ENCODE assay signal across 4 cellular contexts in genomic region chr19:41666075-41666474, GRCh38.
TF ChIP-seq lines count a peak whose summit lies in the region.

No MANE protein-coding gene starts in this region.

TF ChIP-seq in A549, 52 proteins besides CTCF, POLR2A, EP300 and RAD21:
- TF ChIP-seq ZSCAN20 (CRISPR knock-in tag; IDR thresholded peaks at IDR 0.05) (no peak), PHF8 (IDR thresholded peaks at IDR 0.05; ENCODE audit: borderline replicate concordance, low read depth) (no peak), KDM5A (IDR thresholded peaks at IDR 0.05) (peak; percentile 82), USF2 (IDR thresholded peaks at IDR 0.05) (no peak), RARB (CRISPR knock-in tag; IDR thresholded peaks at IDR 0.05) (no peak), FOXS1 (CRISPR knock-in tag; IDR thresholded peaks at IDR 0.05) (no peak), RFX5 (IDR thresholded peaks at IDR 0.05) (no peak), FOSB (CRISPR knock-in tag; IDR thresholded peaks at IDR 0.05) (no peak), BHLHE40 (IDR thresholded peaks at IDR 0.05; ENCODE audit: low read depth, low read length) (no peak)
TF ChIP-seq in A549: peak in this region for 1.

TF ChIP-seq in HCT116, 20 proteins besides CTCF, POLR2A, EP300 and RAD21:
- no peak for TF ChIP-seq ZBTB33 (IDR thresholded peaks at IDR 0.05; ENCODE audit: extremely low read depth, insufficient replicate concordance, low read length)
- no peak for TF ChIP-seq ZNF274 (IDR thresholded peaks at IDR 0.05; ENCODE audit: low read depth, low read length)
- no peak for TF ChIP-seq POLR2AphosphoS5 (IDR thresholded peaks at IDR 0.05; ENCODE audit: low read depth, low read length)
- no peak for TF ChIP-seq EZH2phosphoT487 (IDR thresholded peaks at IDR 0.05; ENCODE audit: borderline replicate concordance)
- no peak for TF ChIP-seq SIN3A (IDR thresholded peaks at IDR 0.05; ENCODE audit: low read depth)
- TF ChIP-seq SP1 (IDR thresholded peaks at IDR 0.05; ENCODE audit: low read depth), result no peak
- peak; percentile 78; the same call in 1 of the 2 replicates for TF ChIP-seq CBX3 (IDR thresholded peaks at IDR 0.05; ENCODE audit: low read depth)
- TF ChIP-seq ELF1 (IDR thresholded peaks at IDR 0.05; ENCODE audit: borderline replicate concordance, low read depth), result no peak

TF ChIP-seq in GM12878, 131 proteins besides CTCF, POLR2A, EP300 and RAD21:
- TF ChIP-seq CHD1 (IDR thresholded peaks at IDR 0.05; ENCODE audit: low read depth, low read length) (no peak), CBX5 (IDR thresholded peaks at IDR 0.05; ENCODE audit: low read depth) (peak; percentile 75; the same call in 1 of the 2 replicates)

TF ChIP-seq in H1, 55 proteins besides CTCF, POLR2A, EP300 and RAD21:
- no peak for TF ChIP-seq BCL11A (IDR thresholded peaks at IDR 0.05; ENCODE audit: low read depth in 2 of 2, low read length in 2 of 2)
- TF ChIP-seq EZH2 (IDR thresholded peaks at IDR 0.05; ENCODE audit: low read depth, low read length, severe bottlenecking), result no peak
- TF ChIP-seq ATF3 (IDR thresholded peaks at IDR 0.05; ENCODE audit: insufficient read depth, low read depth, low read length), result no peak
- peak; percentile 31; the same call in 1 of the 2 replicates for TF ChIP-seq KDM5A (IDR thresholded peaks at IDR 0.05; ENCODE audit: low read length)
- no peak for TF ChIP-seq TCF12 (IDR thresholded peaks at IDR 0.05; ENCODE audit: low read depth, low read length)
- TF ChIP-seq RXRA (IDR thresholded peaks at IDR 0.05; ENCODE audit: insufficient read depth, low read depth, low read length), result no peak
TF ChIP-seq in H1: peak in this region for 1.
